Comparison of ENCODE assay signal across 1 cellular context in the genomic region with DNA sequence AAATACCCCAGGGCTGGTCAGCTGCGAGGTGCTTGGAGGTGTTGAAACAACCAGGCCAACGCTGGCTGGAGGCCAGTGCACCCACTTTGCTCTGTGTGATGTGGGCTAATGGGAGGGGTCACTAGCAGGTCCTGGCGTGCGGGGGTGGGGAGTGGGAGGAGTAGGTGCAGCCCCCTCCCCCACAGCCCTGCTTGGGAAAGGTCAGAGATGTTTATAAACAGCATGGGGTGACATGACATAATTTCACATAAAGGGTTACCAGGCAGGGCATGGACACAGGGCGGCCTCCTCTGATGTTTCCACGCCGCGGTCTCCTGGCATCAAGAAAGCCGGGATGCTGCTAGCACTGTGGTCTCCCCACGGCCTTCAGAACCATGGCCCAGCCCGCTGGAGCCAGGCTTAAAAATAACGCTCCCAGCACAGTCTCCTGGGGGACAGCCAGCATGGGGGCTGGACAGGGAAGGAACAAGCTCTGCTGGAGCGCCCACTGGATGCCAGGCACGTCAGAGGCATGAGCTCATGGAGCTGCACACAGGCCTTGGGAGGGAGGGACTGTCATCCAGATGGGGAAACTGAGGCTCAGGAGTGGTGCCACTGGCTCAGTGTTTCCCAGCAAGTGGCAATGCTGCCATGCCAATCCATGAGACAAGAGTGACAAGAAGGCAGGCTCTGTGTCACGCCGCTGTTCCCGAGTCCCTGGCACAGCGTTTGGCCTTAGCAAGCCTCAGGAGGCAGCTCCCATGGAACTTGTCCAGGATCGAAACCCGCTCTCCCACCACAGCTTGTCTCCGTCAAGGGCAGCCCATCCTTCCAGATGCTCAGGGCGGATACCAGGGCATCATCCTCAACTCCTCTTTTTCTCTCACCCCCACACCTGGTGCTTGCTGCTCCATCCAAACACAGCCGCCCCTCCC.
A peak's percentile ranks its signal among the peaks of the same experiment; 100 is the strongest.
TF ChIP-seq lines count a peak whose summit lies in the region.

No MANE protein-coding gene starts in this region.

TF ChIP-seq in HepG2, 621 proteins besides CTCF, POLR2A, EP300 and RAD21 (continued from another document and continues in another):
- TF ChIP-seq, protein P1, sequence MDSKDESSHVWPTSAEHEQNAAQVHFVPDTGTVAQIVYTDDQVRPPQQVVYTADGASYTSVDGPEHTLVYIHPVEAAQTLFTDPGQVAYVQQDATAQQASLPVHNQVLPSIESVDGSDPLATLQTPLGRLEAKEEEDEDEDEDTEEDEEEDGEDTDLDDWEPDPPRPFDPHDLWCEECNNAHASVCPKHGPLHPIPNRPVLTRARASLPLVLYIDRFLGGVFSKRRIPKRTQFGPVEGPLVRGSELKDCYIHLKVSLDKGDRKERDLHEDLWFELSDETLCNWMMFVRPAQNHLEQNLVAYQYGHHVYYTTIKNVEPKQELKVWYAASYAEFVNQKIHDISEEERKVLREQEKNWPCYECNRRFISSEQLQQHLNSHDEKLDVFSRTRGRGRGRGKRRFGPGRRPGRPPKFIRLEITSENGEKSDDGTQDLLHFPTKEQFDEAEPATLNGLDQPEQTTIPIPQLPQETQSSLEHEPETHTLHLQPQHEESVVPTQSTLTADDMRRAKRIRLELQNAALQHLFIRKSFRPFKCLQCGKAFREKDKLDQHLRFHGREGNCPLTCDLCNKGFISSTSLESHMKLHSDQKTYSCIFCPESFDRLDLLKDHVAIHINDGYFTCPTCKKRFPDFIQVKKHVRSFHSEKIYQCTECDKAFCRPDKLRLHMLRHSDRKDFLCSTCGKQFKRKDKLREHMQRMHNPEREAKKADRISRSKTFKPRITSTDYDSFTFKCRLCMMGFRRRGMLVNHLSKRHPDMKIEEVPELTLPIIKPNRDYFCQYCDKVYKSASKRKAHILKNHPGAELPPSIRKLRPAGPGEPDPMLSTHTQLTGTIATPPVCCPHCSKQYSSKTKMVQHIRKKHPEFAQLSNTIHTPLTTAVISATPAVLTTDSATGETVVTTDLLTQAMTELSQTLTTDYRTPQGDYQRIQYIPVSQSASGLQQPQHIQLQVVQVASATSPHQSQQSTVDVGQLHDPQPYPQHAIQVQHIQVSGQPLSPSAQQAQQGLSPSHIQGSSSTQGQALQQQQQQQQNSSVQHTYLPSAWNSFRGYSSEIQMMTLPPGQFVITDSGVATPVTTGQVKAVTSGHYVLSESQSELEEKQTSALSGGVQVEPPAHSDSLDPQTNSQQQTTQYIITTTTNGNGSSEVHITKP (CRISPR knock-in tag; IDR thresholded peaks at IDR 0.05; ENCODE audit: low read depth) = peak; percentile 86
- TF ChIP-seq, protein P2, sequence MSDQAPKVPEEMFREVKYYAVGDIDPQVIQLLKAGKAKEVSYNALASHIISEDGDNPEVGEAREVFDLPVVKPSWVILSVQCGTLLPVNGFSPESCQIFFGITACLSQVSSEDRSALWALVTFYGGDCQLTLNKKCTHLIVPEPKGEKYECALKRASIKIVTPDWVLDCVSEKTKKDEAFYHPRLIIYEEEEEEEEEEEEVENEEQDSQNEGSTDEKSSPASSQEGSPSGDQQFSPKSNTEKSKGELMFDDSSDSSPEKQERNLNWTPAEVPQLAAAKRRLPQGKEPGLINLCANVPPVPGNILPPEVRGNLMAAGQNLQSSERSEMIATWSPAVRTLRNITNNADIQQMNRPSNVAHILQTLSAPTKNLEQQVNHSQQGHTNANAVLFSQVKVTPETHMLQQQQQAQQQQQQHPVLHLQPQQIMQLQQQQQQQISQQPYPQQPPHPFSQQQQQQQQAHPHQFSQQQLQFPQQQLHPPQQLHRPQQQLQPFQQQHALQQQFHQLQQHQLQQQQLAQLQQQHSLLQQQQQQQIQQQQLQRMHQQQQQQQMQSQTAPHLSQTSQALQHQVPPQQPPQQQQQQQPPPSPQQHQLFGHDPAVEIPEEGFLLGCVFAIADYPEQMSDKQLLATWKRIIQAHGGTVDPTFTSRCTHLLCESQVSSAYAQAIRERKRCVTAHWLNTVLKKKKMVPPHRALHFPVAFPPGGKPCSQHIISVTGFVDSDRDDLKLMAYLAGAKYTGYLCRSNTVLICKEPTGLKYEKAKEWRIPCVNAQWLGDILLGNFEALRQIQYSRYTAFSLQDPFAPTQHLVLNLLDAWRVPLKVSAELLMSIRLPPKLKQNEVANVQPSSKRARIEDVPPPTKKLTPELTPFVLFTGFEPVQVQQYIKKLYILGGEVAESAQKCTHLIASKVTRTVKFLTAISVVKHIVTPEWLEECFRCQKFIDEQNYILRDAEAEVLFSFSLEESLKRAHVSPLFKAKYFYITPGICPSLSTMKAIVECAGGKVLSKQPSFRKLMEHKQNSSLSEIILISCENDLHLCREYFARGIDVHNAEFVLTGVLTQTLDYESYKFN (CRISPR knock-in tag; conservative IDR thresholded peaks at IDR 0.05) = peak; percentile 98
- TF ChIP-seq BRCA1 (CRISPR knock-in tag; IDR thresholded peaks at IDR 0.05) (no peak), RXRB (CRISPR knock-in tag; IDR thresholded peaks at IDR 0.05; ENCODE audit: borderline replicate concordance) (peak; percentile 100), TARDBP (CRISPR knock-in tag; IDR thresholded peaks at IDR 0.05) (peak; percentile 100), HNRNPH1 (optimal IDR thresholded peaks at IDR 0.05; ENCODE audit: low read depth, low read length) (no peak), DR1 (CRISPR knock-in tag; IDR thresholded peaks at IDR 0.05) (peak; percentile 52), PPARG (CRISPR knock-in tag; conservative IDR thresholded peaks at IDR 0.05) (peak; percentile 88), JDP2 (CRISPR knock-in tag; IDR thresholded peaks at IDR 0.05; ENCODE audit: borderline replicate concordance) (peak; percentile 91; the same call in 1 of the 2 replicates), ZC3H13 (CRISPR knock-in tag; IDR thresholded peaks at IDR 0.05) (peak; percentile 91), TP53 (CRISPR knock-in tag; conservative IDR thresholded peaks at IDR 0.05) (peak; percentile 66), ZNF747 (CRISPR knock-in tag; IDR thresholded peaks at IDR 0.05; ENCODE audit: borderline replicate concordance) (peak; percentile 99), RBAK (CRISPR knock-in tag; IDR thresholded peaks at IDR 0.05) (peak; percentile 87), ZNF879 (CRISPR knock-in tag; IDR thresholded peaks at IDR 0.05) (no peak), ZNF546 (CRISPR knock-in tag; conservative IDR thresholded peaks at IDR 0.05) (0 out of 2 replicates have a peak, but pooled peaks have one; percentile 49), GPN1 (CRISPR knock-in tag; IDR thresholded peaks at IDR 0.05; ENCODE audit: borderline replicate concordance) (0 out of 2 replicates have a peak, but pooled peaks have one; percentile 38), HIVEP1 (CRISPR knock-in tag; IDR thresholded peaks at IDR 0.05) (peak; percentile 98), ZNF782 (CRISPR knock-in tag; IDR thresholded peaks at IDR 0.05; ENCODE audit: borderline replicate concordance) (no peak; the same call in 1 of the 2 replicates), ZNF256 (CRISPR knock-in tag; conservative IDR thresholded peaks at IDR 0.05) (no peak; the same call in 1 of the 2 replicates), ZNF547 (CRISPR knock-in tag; IDR thresholded peaks at IDR 0.05) (peak; percentile 87; the same call in 1 of the 2 replicates), RELA (CRISPR knock-in tag; IDR thresholded peaks at IDR 0.05) (peak; percentile 99)
- TF ChIP-seq, protein P3, sequence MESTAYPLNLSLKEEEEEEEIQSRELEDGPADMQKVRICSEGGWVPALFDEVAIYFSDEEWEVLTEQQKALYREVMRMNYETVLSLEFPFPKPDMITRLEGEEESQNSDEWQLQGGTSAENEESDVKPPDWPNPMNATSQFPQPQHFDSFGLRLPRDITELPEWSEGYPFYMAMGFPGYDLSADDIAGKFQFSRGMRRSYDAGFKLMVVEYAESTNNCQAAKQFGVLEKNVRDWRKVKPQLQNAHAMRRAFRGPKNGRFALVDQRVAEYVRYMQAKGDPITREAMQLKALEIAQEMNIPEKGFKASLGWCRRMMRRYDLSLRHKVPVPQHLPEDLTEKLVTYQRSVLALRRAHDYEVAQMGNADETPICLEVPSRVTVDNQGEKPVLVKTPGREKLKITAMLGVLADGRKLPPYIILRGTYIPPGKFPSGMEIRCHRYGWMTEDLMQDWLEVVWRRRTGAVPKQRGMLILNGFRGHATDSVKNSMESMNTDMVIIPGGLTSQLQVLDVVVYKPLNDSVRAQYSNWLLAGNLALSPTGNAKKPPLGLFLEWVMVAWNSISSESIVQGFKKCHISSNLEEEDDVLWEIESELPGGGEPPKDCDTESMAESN (CRISPR knock-in tag; conservative IDR thresholded peaks at IDR 0.05) = peak; percentile 81
- TF ChIP-seq, protein P4, sequence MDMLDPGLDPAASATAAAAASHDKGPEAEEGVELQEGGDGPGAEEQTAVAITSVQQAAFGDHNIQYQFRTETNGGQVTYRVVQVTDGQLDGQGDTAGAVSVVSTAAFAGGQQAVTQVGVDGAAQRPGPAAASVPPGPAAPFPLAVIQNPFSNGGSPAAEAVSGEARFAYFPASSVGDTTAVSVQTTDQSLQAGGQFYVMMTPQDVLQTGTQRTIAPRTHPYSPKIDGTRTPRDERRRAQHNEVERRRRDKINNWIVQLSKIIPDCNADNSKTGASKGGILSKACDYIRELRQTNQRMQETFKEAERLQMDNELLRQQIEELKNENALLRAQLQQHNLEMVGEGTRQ (IDR thresholded peaks at IDR 0.05; ENCODE audit: low read depth, low read length) = peak; percentile 2; the same call in 1 of the 2 replicates
- TF ChIP-seq, protein P4 (CRISPR knock-in tag; IDR thresholded peaks at IDR 0.05; ENCODE audit: borderline replicate concordance) = peak; percentile 44; the same call in 1 of the 2 replicates
- TF ChIP-seq, protein P5, sequence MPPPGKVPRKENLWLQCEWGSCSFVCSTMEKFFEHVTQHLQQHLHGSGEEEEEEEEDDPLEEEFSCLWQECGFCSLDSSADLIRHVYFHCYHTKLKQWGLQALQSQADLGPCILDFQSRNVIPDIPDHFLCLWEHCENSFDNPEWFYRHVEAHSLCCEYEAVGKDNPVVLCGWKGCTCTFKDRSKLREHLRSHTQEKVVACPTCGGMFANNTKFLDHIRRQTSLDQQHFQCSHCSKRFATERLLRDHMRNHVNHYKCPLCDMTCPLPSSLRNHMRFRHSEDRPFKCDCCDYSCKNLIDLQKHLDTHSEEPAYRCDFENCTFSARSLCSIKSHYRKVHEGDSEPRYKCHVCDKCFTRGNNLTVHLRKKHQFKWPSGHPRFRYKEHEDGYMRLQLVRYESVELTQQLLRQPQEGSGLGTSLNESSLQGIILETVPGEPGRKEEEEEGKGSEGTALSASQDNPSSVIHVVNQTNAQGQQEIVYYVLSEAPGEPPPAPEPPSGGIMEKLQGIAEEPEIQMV (CRISPR knock-in tag; IDR thresholded peaks at IDR 0.05; ENCODE audit: low read depth) = peak; percentile 87
- TF ChIP-seq, protein P6, sequence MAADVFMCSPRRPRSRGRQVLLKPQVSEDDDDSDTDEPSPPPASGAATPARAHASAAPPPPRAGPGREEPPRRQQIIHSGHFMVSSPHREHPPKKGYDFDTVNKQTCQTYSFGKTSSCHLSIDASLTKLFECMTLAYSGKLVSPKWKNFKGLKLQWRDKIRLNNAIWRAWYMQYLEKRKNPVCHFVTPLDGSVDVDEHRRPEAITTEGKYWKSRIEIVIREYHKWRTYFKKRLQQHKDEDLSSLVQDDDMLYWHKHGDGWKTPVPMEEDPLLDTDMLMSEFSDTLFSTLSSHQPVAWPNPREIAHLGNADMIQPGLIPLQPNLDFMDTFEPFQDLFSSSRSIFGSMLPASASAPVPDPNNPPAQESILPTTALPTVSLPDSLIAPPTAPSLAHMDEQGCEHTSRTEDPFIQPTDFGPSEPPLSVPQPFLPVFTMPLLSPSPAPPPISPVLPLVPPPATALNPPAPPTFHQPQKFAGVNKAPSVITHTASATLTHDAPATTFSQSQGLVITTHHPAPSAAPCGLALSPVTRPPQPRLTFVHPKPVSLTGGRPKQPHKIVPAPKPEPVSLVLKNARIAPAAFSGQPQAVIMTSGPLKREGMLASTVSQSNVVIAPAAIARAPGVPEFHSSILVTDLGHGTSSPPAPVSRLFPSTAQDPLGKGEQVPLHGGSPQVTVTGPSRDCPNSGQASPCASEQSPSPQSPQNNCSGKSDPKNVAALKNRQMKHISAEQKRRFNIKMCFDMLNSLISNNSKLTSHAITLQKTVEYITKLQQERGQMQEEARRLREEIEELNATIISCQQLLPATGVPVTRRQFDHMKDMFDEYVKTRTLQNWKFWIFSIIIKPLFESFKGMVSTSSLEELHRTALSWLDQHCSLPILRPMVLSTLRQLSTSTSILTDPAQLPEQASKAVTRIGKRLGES (CRISPR knock-in tag; IDR thresholded peaks at IDR 0.05; ENCODE audit: borderline replicate concordance) = peak; percentile 89; the same call in 1 of the 2 replicates
- TF ChIP-seq, protein P7, sequence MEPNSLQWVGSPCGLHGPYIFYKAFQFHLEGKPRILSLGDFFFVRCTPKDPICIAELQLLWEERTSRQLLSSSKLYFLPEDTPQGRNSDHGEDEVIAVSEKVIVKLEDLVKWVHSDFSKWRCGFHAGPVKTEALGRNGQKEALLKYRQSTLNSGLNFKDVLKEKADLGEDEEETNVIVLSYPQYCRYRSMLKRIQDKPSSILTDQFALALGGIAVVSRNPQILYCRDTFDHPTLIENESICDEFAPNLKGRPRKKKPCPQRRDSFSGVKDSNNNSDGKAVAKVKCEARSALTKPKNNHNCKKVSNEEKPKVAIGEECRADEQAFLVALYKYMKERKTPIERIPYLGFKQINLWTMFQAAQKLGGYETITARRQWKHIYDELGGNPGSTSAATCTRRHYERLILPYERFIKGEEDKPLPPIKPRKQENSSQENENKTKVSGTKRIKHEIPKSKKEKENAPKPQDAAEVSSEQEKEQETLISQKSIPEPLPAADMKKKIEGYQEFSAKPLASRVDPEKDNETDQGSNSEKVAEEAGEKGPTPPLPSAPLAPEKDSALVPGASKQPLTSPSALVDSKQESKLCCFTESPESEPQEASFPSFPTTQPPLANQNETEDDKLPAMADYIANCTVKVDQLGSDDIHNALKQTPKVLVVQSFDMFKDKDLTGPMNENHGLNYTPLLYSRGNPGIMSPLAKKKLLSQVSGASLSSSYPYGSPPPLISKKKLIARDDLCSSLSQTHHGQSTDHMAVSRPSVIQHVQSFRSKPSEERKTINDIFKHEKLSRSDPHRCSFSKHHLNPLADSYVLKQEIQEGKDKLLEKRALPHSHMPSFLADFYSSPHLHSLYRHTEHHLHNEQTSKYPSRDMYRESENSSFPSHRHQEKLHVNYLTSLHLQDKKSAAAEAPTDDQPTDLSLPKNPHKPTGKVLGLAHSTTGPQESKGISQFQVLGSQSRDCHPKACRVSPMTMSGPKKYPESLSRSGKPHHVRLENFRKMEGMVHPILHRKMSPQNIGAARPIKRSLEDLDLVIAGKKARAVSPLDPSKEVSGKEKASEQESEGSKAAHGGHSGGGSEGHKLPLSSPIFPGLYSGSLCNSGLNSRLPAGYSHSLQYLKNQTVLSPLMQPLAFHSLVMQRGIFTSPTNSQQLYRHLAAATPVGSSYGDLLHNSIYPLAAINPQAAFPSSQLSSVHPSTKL (CRISPR knock-in tag; IDR thresholded peaks at IDR 0.05) = peak; percentile 100
- TF ChIP-seq, protein P8, sequence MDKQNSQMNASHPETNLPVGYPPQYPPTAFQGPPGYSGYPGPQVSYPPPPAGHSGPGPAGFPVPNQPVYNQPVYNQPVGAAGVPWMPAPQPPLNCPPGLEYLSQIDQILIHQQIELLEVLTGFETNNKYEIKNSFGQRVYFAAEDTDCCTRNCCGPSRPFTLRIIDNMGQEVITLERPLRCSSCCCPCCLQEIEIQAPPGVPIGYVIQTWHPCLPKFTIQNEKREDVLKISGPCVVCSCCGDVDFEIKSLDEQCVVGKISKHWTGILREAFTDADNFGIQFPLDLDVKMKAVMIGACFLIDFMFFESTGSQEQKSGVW (CRISPR knock-in tag; IDR thresholded peaks at IDR 0.05; ENCODE audit: borderline replicate concordance) = no peak
- TF ChIP-seq, protein P9, sequence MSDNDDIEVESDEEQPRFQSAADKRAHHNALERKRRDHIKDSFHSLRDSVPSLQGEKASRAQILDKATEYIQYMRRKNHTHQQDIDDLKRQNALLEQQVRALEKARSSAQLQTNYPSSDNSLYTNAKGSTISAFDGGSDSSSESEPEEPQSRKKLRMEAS (IDR thresholded peaks at IDR 0.05) = peak; percentile 89
